Comparison of ENCODE assay signal across 21 cellular contexts in the genomic region with DNA sequence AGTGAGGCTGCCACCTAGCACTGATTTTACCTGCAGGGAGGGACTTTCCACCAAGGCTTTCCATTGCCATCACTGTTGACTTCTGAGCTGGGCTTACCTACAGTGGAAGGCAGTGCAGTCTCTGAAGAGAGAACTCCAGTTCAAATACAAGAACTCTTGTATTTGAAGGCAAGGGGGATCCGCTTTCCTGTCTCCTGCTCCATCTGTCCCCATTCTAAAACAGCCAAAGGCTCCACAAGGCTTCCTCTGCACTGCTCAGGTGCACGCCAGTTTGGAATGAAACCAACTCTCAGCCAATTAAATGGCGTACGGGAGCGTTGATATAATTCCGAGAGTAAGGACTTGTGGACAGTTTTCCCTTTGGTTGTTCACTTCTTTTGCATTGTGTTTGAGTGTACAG.
"Had no signal": no experiment of that assay in that cellular context is flagged by ENCODE, and none has a peak within 500 bp of the region (broad histone marks: within the 10 kb centered on the region; RNA-seq: fewer than 3 reads in every experiment).

No MANE protein-coding gene starts in this region.

- H3K9me3 Mint-ChIP-seq: naive B cell; naive thymus-derived CD8-positive, alpha-beta T cell had no signal

- H3K4me1 Mint-ChIP-seq: naive B cell; naive thymus-derived CD8-positive, alpha-beta T cell had no signal

- H3K36me3 ChIP-seq: esophagus muscularis mucosa, gastroesophageal sphincter, heart left ventricle, left lung, lower lobe of right lung had no signal

- H3K4me3 ChIP-seq: coronary artery, dorsolateral prefrontal cortex, esophagus muscularis mucosa, gastroesophageal sphincter, heart left ventricle, left lung, lower lobe of right lung, mucosa of descending colon had no signal

- H3K27ac Mint-ChIP-seq: naive B cell; naive thymus-derived CD8-positive, alpha-beta T cell had no signal

- H3K36me3 Mint-ChIP-seq: naive B cell; naive thymus-derived CD8-positive, alpha-beta T cell had no signal

- H3K9me3 ChIP-seq: esophagus muscularis mucosa, gastroesophageal sphincter, heart left ventricle, left lung, lower lobe of right lung, mucosa of descending colon had no signal

- DNase-seq: dermis blood vessel endothelial cell; effector CD4-positive, alpha-beta T cell; effector memory CD4-positive, alpha-beta T cell; heart left ventricle; hippocampal formation; kidney; kidney glomerular epithelial cell; left colon; left lung; lower lobe of right lung; mesenchymal stem cell; mucosa of descending colon; naive B cell; naive thymus-derived CD8-positive, alpha-beta T cell had no signal

- H3K4me3 Mint-ChIP-seq: mesothelial cell of epicardium; naive B cell; naive thymus-derived CD8-positive, alpha-beta T cell had no signal

- H3K27me3 ChIP-seq: esophagus muscularis mucosa, foreskin keratinocyte, gastroesophageal sphincter, left lung had no signal

- H3K27ac ChIP-seq: coronary artery, dorsolateral prefrontal cortex, esophagus muscularis mucosa, foreskin keratinocyte, gastroesophageal sphincter, heart left ventricle, left lung, lower lobe of right lung had no signal

- H3K4me1 ChIP-seq: esophagus muscularis mucosa, gastroesophageal sphincter, left lung, lower lobe of right lung had no signal

- ATAC-seq: foreskin keratinocyte; gastroesophageal sphincter; heart left ventricle; left colon; left lung; left ventricle myocardium superior; lower lobe of right lung; mucosa of descending colon; naive thymus-derived CD8-positive, alpha-beta T cell had no signal
